In the genomic region with DNA sequence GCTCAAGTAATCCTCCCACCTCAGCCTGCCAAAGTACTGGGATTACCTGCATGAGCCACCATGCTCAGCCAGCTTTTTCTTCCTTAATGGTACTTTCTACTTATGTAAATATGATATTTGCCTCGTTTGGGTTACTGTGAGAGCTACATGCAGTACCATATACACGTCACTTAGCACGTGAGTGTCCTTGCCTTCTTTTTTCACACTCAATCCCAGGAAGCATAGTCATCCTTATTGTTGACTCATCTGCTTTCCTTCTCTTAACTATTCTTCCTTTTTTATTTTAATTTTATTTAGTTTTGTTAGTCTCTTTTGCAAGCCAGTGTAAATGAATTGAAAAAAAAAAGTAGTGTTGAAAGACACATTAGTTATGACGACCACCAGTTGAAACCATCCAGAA, we compare ENCODE assay signal across 17 cellular contexts.
A peak's percentile ranks its signal among the peaks of the same experiment; 100 is the strongest.
DNase-seq lines count a peak whose midpoint lies in the region; ATAC-seq and TF ChIP-seq lines count a peak whose summit lies in the region.
"Had no signal": no experiment of that assay in that cellular context is flagged by ENCODE, and none has a peak within 500 bp of the region (broad histone marks: within the 10 kb centered on the region; RNA-seq: fewer than 3 reads in every experiment).

No MANE protein-coding gene starts in this region.

- DNase-seq in GM03348 (ENCODE audit: low spot score) (peak; percentile 26), RPMI7951 (ENCODE audit: low read depth) (peak; percentile 48), dermis blood vessel endothelial cell (peak; percentile 45), osteoblast (ENCODE audit: insufficient read length, low spot score, missing footprints) (peak; percentile 87), UCSD-AML1 (lab: John Stamatoyannopoulos, UW; ENCODE audit: unreplicated experiment) (no peak), MV-4-11 (lab: John Stamatoyannopoulos, UW) (no peak)
- DNase-seq: C1 segment of cervical spinal cord, DMS 273 treated with DMSO at 0.1 percent for 48 hours, GOT3, KBM-7, NCI-H1092, NCI-H146, NCI-H2081, NCI-H774, SJCRH30 had no signal

- H3K4me3 ChIP-seq in osteoblast (ENCODE audit: insufficient read depth, low read length), result no peak overlapping the region
- H3K4me3 ChIP-seq: A549, SJCRH30 had no signal

- H3K36me3 ChIP-seq in osteoblast (ENCODE audit: insufficient read depth, low read length), result no peaks in the 10 kb centered on the region
- H3K36me3 ChIP-seq: SJCRH30 had no signal

- H2AFZ ChIP-seq in osteoblast (ENCODE audit: low read length), result no peak overlapping the region

- H4K20me1 ChIP-seq in osteoblast (ENCODE audit: insufficient read depth, low read length), result peaks cover 5% of the 10 kb centered on the region

- no peak for ATAC-seq in GM18498 (IDR thresholded peaks at IDR 0.05; ENCODE audit: unreplicated experiment)
- ATAC-seq: A549 had no signal

- H3K9me3 ChIP-seq in osteoblast (ENCODE audit: low read depth, low read length), result no peaks in the 10 kb centered on the region
- H3K9me3 ChIP-seq: A549, SJCRH30 had no signal

- H3K4me1 ChIP-seq in osteoblast (ENCODE audit: insufficient read depth, low read length), result peaks cover 12% of the 10 kb centered on the region
- H3K4me1 ChIP-seq: SJCRH30 had no signal

- no peak for TF ChIP-seq CTCF in osteoblast (IDR thresholded peaks at IDR 0.05; ENCODE audit: extremely low read depth, low read depth, low read length)

- H3K27me3 ChIP-seq in osteoblast (ENCODE audit: insufficient read depth, low read length), result no peaks in the 10 kb centered on the region
- H3K27me3 ChIP-seq: SJCRH30 had no signal

- H3K4me2 ChIP-seq in osteoblast (ENCODE audit: insufficient read depth, low read length), result no peak overlapping the region
- H3K4me2 ChIP-seq: A549 had no signal

- peaks cover 22% of the 10 kb centered on the region for H3K79me2 ChIP-seq in osteoblast (ENCODE audit: insufficient read depth, low read length)

- H3K27ac ChIP-seq in osteoblast (ENCODE audit: low read depth, low read length), result no peak overlapping the region
- H3K27ac ChIP-seq: A549, SJCRH30 had no signal

Comparison
In these comparisons a context has a peak if more than half of its experiments do, and no peak if none do; other contexts are left out.
1. DNase-seq: peak in GM03348 (single experiment), RPMI7951 (single experiment), dermis blood vessel endothelial cell (single experiment) and osteoblast (single experiment); none in UCSD-AML1 (single experiment) and MV-4-11 (single experiment).